ENCODE assay signal across 10 cellular contexts in genomic region chr10:86364551-86365345, GRCh38. TPM values are rescaled to one million over a fixed set of nuclear protein-coding genes. Genes with fewer than 3 reads are reported as not detected.
DNase-seq lines count a peak whose midpoint lies in the region; ATAC-seq and TF ChIP-seq lines count a peak whose summit lies in the region.
"Had no signal": no experiment of that assay in that cellular context is flagged by ENCODE, and none has a peak within 500 bp of the region (broad histone marks: within the 10 kb centered on the region; RNA-seq: fewer than 3 reads in every experiment).

No MANE protein-coding gene starts in this region.

- ATAC-seq in GM21360 (IDR thresholded peaks at IDR 0.05; ENCODE audit: unreplicated experiment), result no peak
- no peak for ATAC-seq in activated CD8-positive, alpha-beta T cell treated with anti-CD3 and anti-CD28 coated beads, Interleukin-2, amount 10 ng/mL, durations not matched to agents 7 days and 5 days

- H3K79me2 ChIP-seq in GM23248 (ENCODE audit: insufficient read depth), result no peaks in the 10 kb centered on the region

- 40 to 43% methylated on average over 30 to 42 of the region's 45 CpGs for WGBS in GM23248 (ENCODE audit: low coverage in 1 of 2, low lambda C conversion rate in 2 of 2, missing lambda C conversion rate in 2 of 2), 2 experiments

- peaks cover 47% of the 10 kb centered on the region for H3K27me3 ChIP-seq in GM23248 (replicated peaks; ENCODE audit: insufficient read depth)

- no peak overlapping the region for H3K27ac Mint-ChIP-seq in nephron progenitor cell
- no peak overlapping the region for H3K27ac Mint-ChIP-seq in activated CD8-positive, alpha-beta T cell treated with anti-CD3 and anti-CD28 coated beads, Interleukin-2, amount 10 ng/mL, durations not matched to agents 7 days and 5 days

- H3K9me2 ChIP-seq in GM23248 (ENCODE audit: insufficient read depth), result no peaks in the 10 kb centered on the region

- no peak overlapping the region for H2AFZ ChIP-seq in GM23248

- POLR2A ChIA-PET in activated CD8-positive, alpha-beta T cell treated with anti-CD3 and anti-CD28 coated beads, Interleukin-2, amount 10 ng/mL, durations not matched to agents 7 days and 5 days (lab: Charles Lee), result no interaction called here

- no peak overlapping the region for H3K4me3 ChIP-seq in GM23248

- H3F3A ChIP-seq in GM23248 (ENCODE audit: insufficient read depth), result no peaks in the 10 kb centered on the region

- no peaks in the 10 kb centered on the region for H4K20me1 ChIP-seq in GM23248 (ENCODE audit: insufficient read depth)

- H3K27ac ChIP-seq in GM23248, result no peak overlapping the region

- no peaks in the 10 kb centered on the region for H3K9me3 ChIP-seq in GM23248 (ENCODE audit: low read depth)

- CTCF ChIA-PET in activated CD8-positive, alpha-beta T cell treated with anti-CD3 and anti-CD28 coated beads, Interleukin-2, amount 10 ng/mL, durations not matched to agents 7 days and 5 days (lab: Charles Lee), result interaction anchor here (1.2 kb wide), 1 partner anchor 220 kb away, joined by 3 read pairs; no protein-coding TSS in a partner anchor

- H3K4me1 Mint-ChIP-seq in nephron progenitor cell, result peaks cover 20% of the 10 kb centered on the region
- peaks cover 8% of the 10 kb centered on the region for H3K4me1 Mint-ChIP-seq in activated CD8-positive, alpha-beta T cell treated with anti-CD3 and anti-CD28 coated beads, Interleukin-2, amount 10 ng/mL, durations not matched to agents 7 days and 5 days (ENCODE audit: low read depth)

- H3K9ac ChIP-seq in GM23248, result no peak overlapping the region

- H3K36me3 ChIP-seq in GM23248 (ENCODE audit: low read depth), result no peaks in the 10 kb centered on the region

- H3K27me3 Mint-ChIP-seq in nephron progenitor cell (ENCODE audit: low read depth, poor library complexity), result peaks cover 90% of the 10 kb centered on the region
- peaks cover 70% of the 10 kb centered on the region for H3K27me3 Mint-ChIP-seq in activated CD8-positive, alpha-beta T cell treated with anti-CD3 and anti-CD28 coated beads, Interleukin-2, amount 10 ng/mL, durations not matched to agents 7 days and 5 days (ENCODE audit: low read depth)

- peak; percentile 18 for DNase-seq in stimulated activated CD4-positive, alpha-beta T cell treated with anti-CD3 and anti-CD28 coated beads, Interleukin-15, amount 100 ng/mL, for 24 hours
- DNase-seq in stimulated activated CD4-positive, alpha-beta T cell treated with anti-CD3 and anti-CD28 coated beads, Interleukin-4, amount 100 ng/mL, for 1 hour, result no peak
- peak; percentile 75 for DNase-seq in ecto neural progenitor cell (ENCODE audit: low spot score)
- DNase-seq in nephron progenitor cell, result peak; percentile 65
- DNase-seq in foreskin melanocyte, result no peak
- no peak for DNase-seq in GM23248
- no peak for DNase-seq in activated CD8-positive, alpha-beta T cell treated with anti-CD3 and anti-CD28 coated beads, Interleukin-2, amount 10 ng/mL, durations not matched to agents 7 days and 5 days
- DNase-seq: DMS79, NCI-H1930 had no signal

- H3K4me1 ChIP-seq in GM23248 (ENCODE audit: insufficient read depth), result no peaks in the 10 kb centered on the region

- no peak overlapping the region for H3K4me2 ChIP-seq in GM23248 (ENCODE audit: unreplicated experiment)

- in situ Hi-C loops in GM23248 (cut with MboI), result no loop called here

- peak overlapping the region; percentile 76 for H3K4me3 Mint-ChIP-seq in nephron progenitor cell
- no peak overlapping the region for H3K4me3 Mint-ChIP-seq in activated CD8-positive, alpha-beta T cell treated with anti-CD3 and anti-CD28 coated beads, Interleukin-2, amount 10 ng/mL, durations not matched to agents 7 days and 5 days

- no peaks in the 10 kb centered on the region for H3K9me3 Mint-ChIP-seq in nephron progenitor cell
- H3K9me3 Mint-ChIP-seq in activated CD8-positive, alpha-beta T cell treated with anti-CD3 and anti-CD28 coated beads, Interleukin-2, amount 10 ng/mL, durations not matched to agents 7 days and 5 days (ENCODE audit: insufficient read depth), result no peaks in the 10 kb centered on the region

- no peaks in the 10 kb centered on the region for H3K36me3 Mint-ChIP-seq in nephron progenitor cell (ENCODE audit: low read depth)
- H3K36me3 Mint-ChIP-seq in activated CD8-positive, alpha-beta T cell treated with anti-CD3 and anti-CD28 coated beads, Interleukin-2, amount 10 ng/mL, durations not matched to agents 7 days and 5 days (ENCODE audit: low read depth), result peaks cover 2% of the 10 kb centered on the region

- no peak for TF ChIP-seq CTCF in nephron progenitor cell (IDR thresholded peaks at IDR 0.05)

RNA-seq across cellular contexts. Expression of gene GRID1, which starts 1.8 kb away (rescaled TPM):
- not detected in 2 replicates for total RNA-seq in GM23248 (2014; rRNA removed; shearing (Covaris generic))
- not detected in 2 replicates for polyA plus RNA-seq in GM23248 (2016; fragmentation: Nextera tagmentation; extraction: Ambion mirVana)
- total RNA-seq in activated CD8-positive, alpha-beta T cell treated with anti-CD3 and anti-CD28 coated beads, Interleukin-2, amount 10 ng/mL, durations not matched to agents 7 days and 5 days, result not detected

Comparison
In these comparisons a context has a peak if more than half of its experiments do, and no peak if none do; other contexts are left out.
1. DNase-seq: peak in stimulated activated CD4-positive, alpha-beta T cell treated with anti-CD3 and anti-CD28 coated beads, Interleukin-15, amount 100 ng/mL, for 24 hours (single experiment), ecto neural progenitor cell (single experiment) and nephron progenitor cell (single experiment); none in stimulated activated CD4-positive, alpha-beta T cell treated with anti-CD3 and anti-CD28 coated beads, Interleukin-4, amount 100 ng/mL, for 1 hour (single experiment), foreskin melanocyte (single experiment), GM23248 (single experiment) and activated CD8-positive, alpha-beta T cell treated with anti-CD3 and anti-CD28 coated beads, Interleukin-2, amount 10 ng/mL, durations not matched to agents 7 days and 5 days (single experiment).